In the genomic region with DNA sequence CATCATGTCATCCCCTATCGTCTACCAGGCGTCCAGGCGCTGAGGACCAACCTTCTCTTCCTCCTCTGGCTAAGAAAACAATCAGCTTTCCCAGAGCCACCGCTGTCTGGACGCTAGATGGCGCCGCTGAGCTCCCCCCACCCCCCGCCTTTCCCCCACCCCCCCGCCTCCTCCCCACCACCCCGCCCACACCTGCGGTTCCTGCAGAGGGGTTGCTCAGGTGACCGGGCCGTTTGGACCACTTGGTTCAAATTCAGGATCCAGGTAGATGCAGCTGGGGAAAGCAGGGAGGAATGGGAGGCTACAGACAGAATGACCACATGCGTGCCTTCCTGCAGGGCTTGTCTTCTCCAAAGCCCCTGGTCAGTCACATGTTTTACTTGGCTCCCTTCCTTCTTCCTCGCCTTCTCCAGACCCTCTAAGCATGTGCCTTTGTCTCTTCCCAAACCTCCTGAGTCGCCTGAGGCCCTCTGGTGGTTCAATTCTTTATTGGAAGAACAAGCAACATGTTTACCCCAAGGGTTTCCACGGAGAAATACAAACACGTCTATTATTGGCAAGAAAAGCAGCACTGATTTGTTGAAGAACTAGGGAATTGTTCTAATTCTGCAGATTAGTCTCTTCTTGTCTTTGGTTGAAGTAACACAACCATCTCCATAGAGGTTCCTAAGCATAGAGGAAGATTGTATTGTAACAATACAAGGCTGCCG, we compare ENCODE assay signal across 8 cellular contexts. TPM values are rescaled to one million over a fixed set of nuclear protein-coding genes. Genes with fewer than 3 reads are reported as not detected.
A peak's percentile ranks its signal among the peaks of the same experiment; 100 is the strongest.
DNase-seq lines count a peak whose midpoint lies in the region; ATAC-seq and TF ChIP-seq lines count a peak whose summit lies in the region.

No MANE protein-coding gene starts in this region.

- H3K27ac Mint-ChIP-seq in activated naive CD4-positive, alpha-beta T cell treated with anti-CD3 and anti-CD28 coated beads, Interleukin-2, amount 50 U/mL, for 72 hours: no peak overlapping the region
- H3K27ac Mint-ChIP-seq in activated T-helper 2 cell treated with anti-CD3 and anti-CD28 coated beads, Interferon-gamma antibody, Interleukin-2, Interleukin-4, amounts not matched to agents 10 μg/mL and 5 μg/mL and 100 μg/mL, durations not matched to agents 14 hours and 24 hours and 36 hours: no peak overlapping the region

- no peaks in the 10 kb centered on the region for H3K27me3 ChIP-seq in heart left ventricle

- H3K4me1 ChIP-seq in heart left ventricle: peaks cover 0 to 16% (median 2%) of the 10 kb centered on the region in 12 donors

- peaks cover 4% of the 10 kb centered on the region for H3K4me1 Mint-ChIP-seq in activated T-helper 2 cell treated with anti-CD3 and anti-CD28 coated beads, Interferon-gamma antibody, Interleukin-2, Interleukin-4, amounts not matched to agents 10 μg/mL and 5 μg/mL and 100 μg/mL, durations not matched to agents 14 hours and 24 hours and 36 hours (ENCODE audit: low read depth)

- H3K27me3 Mint-ChIP-seq in activated T-helper 2 cell treated with anti-CD3 and anti-CD28 coated beads, Interferon-gamma antibody, Interleukin-2, Interleukin-4, amounts not matched to agents 10 μg/mL and 5 μg/mL and 100 μg/mL, durations not matched to agents 14 hours and 24 hours and 36 hours (ENCODE audit: low read depth): peaks cover 55% of the 10 kb centered on the region

- intact Hi-C loops in heart left ventricle (cut with DNase I): loop anchor here (1.0 to 10.0 kb wide), 7 partner anchors 94 to 432 kb away; no protein-coding TSS in a partner anchor
- intact Hi-C loops in activated T-helper 2 cell treated with anti-CD3 and anti-CD28 coated beads, Interferon-gamma antibody, Interleukin-2, Interleukin-4, amounts not matched to agents 10 μg/mL and 5 μg/mL and 100 μg/mL, durations not matched to agents 14 hours and 24 hours and 36 hours (cut with micrococcal nuclease): loop anchor here (2.0 kb wide), 1 partner anchor 98 kb away; no protein-coding TSS in a partner anchor

- H3K4me3 ChIP-seq in heart left ventricle: no peak overlapping the region

- H3K36me3 ChIP-seq in heart left ventricle: no peaks in the 10 kb centered on the region

- peak; percentile 51 to 57 for ATAC-seq in activated naive CD4-positive, alpha-beta T cell treated with anti-CD3 and anti-CD28 coated beads, Interleukin-2, amount 50 U/mL, for 72 hours
- ATAC-seq in heart left ventricle (peak; percentile 71 to 94 (median 90)), GM21381 (IDR thresholded peaks at IDR 0.05; ENCODE audit: unreplicated experiment) (no peak)

- DNase-seq in Daoy (ENCODE audit: low read depth): peak; percentile 83
- peak; percentile 82 for DNase-seq in LoVo (ENCODE audit: low spot score)
- DNase-seq in RKO (ENCODE audit: low spot score): peak; percentile 78
- peak in 1 of 2 donors; percentile 42 for DNase-seq in activated naive CD4-positive, alpha-beta T cell treated with anti-CD3 and anti-CD28 coated beads, Interleukin-2, amount 50 U/mL, for 72 hours (ENCODE audit: low spot score in 2 of 2)
- peak in 4 of 5 donors; percentile 51 to 66 (median 61) for DNase-seq in heart left ventricle
- peak; percentile 80 for DNase-seq in pulmonary artery endothelial cell (ENCODE audit: low read depth, low spot score)
- no peak for DNase-seq in activated T-helper 2 cell treated with anti-CD3 and anti-CD28 coated beads, Interferon-gamma antibody, Interleukin-2, Interleukin-4, amounts not matched to agents 10 μg/mL and 5 μg/mL and 100 μg/mL, durations not matched to agents 14 hours and 24 hours and 36 hours (ENCODE audit: low spot score)

- H3K9me3 Mint-ChIP-seq in activated naive CD4-positive, alpha-beta T cell treated with anti-CD3 and anti-CD28 coated beads, Interleukin-2, amount 50 U/mL, for 72 hours: peaks cover 15 to 16% of the 10 kb centered on the region in 2 donors
- H3K9me3 Mint-ChIP-seq in activated T-helper 2 cell treated with anti-CD3 and anti-CD28 coated beads, Interferon-gamma antibody, Interleukin-2, Interleukin-4, amounts not matched to agents 10 μg/mL and 5 μg/mL and 100 μg/mL, durations not matched to agents 14 hours and 24 hours and 36 hours: peaks cover 26% of the 10 kb centered on the region

- TF ChIP-seq POLR2A in heart left ventricle (IDR thresholded peaks at IDR 0.05): no peak

- H3K4me3 Mint-ChIP-seq in activated T-helper 2 cell treated with anti-CD3 and anti-CD28 coated beads, Interferon-gamma antibody, Interleukin-2, Interleukin-4, amounts not matched to agents 10 μg/mL and 5 μg/mL and 100 μg/mL, durations not matched to agents 14 hours and 24 hours and 36 hours (ENCODE audit: low read depth): no peak overlapping the region

- H3K27ac ChIP-seq in heart left ventricle: no peak overlapping the region

- H3K9me3 ChIP-seq in heart left ventricle: peaks cover 0 to 26% (median 13%) of the 10 kb centered on the region in 12 donors

- H3K36me3 Mint-ChIP-seq in activated naive CD4-positive, alpha-beta T cell treated with anti-CD3 and anti-CD28 coated beads, Interleukin-2, amount 50 U/mL, for 72 hours: peaks cover 14 to 16% of the 10 kb centered on the region in 2 donors
- H3K36me3 Mint-ChIP-seq in activated T-helper 2 cell treated with anti-CD3 and anti-CD28 coated beads, Interferon-gamma antibody, Interleukin-2, Interleukin-4, amounts not matched to agents 10 μg/mL and 5 μg/mL and 100 μg/mL, durations not matched to agents 14 hours and 24 hours and 36 hours (ENCODE audit: low read depth): peaks cover 5% of the 10 kb centered on the region

- peak; percentile 40 to 65 (median 56) for TF ChIP-seq CTCF in heart left ventricle (IDR thresholded peaks at IDR 0.05)

- 3 to 5% (median 5%) methylated on average over 16 to 19 of the region's 19 CpGs for WGBS in heart left ventricle, 4 donors

RNA-seq across cellular contexts. Expression of a gene that starts 24.7 kb away (rescaled TPM):
- total RNA-seq in Daoy (2014; rRNA removed; shearing (Covaris generic)): 0.17 and 0.36 TPM in 2 replicates
- total RNA-seq in activated naive CD4-positive, alpha-beta T cell treated with anti-CD3 and anti-CD28 coated beads, Interleukin-2, amount 50 U/mL, for 72 hours: not detected
- total RNA-seq in heart left ventricle: under 1 TPM in 5 of 9 donors, not detected in 4; 0.49 to 0.94 (median 0.69) TPM
- under 1 TPM in 1 of 2 donors, not detected in 1; 0.06 TPM for polyA plus RNA-seq in heart left ventricle
- not detected in 2 replicates for total RNA-seq in pulmonary artery endothelial cell
- total RNA-seq in activated T-helper 2 cell treated with anti-CD3 and anti-CD28 coated beads, Interferon-gamma antibody, Interleukin-2, Interleukin-4, amounts not matched to agents 10 μg/mL and 5 μg/mL and 100 μg/mL, durations not matched to agents 14 hours and 24 hours and 36 hours: 0.16 TPM in 1 of 2 replicates, not detected in the other
